In the genomic region with DNA sequence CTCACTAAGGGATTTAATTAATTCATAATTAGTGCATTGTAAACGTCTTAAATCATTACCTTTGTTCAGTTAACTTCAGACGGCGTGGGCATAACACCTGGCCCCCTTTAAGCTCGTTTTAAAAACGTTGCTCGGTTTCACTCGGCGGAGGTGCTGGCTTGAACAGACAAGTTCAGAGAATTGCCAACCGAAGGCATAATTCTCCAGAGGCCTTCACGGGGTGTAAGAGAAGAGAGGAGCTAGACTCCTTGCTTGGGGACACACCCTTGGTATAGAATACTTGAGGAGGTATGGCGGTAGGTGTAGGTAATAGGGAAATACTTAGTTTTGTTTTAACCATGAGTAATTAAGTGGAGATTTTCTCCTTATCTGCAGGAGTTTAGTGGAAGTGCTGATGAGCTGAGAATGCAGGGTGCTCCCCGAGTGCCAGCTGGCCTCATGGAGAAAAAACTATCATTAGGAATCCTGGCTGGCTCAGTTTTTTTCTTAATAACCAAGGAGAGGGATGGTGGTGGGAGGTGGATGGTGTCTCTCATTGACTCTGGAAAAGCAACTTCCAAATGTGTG, we compare ENCODE assay signal across 8 cellular contexts. TPM values are rescaled to one million over a fixed set of nuclear protein-coding genes. Genes with fewer than 3 reads are reported as not detected.
DNase-seq lines count a peak whose midpoint lies in the region; ATAC-seq and TF ChIP-seq lines count a peak whose summit lies in the region.

No MANE protein-coding gene starts in this region.

- peaks cover 2% of the 10 kb centered on the region for H3K27me3 Mint-ChIP-seq in glutamatergic neuron (ENCODE audit: unreplicated experiment)
- peaks cover 59% of the 10 kb centered on the region for H3K27me3 Mint-ChIP-seq in stimulated activated memory B cell treated with anti-CD40 and anti-IgM and Interleukin-4, amounts not matched to agents 10 μg/mL and 1 μg/mL and 100 μg/mL, for 72 hours

- peak overlapping the region; percentile 83 for H3K4me3 Mint-ChIP-seq in glutamatergic neuron (ENCODE audit: unreplicated experiment)
- H3K4me3 Mint-ChIP-seq in stimulated activated memory B cell treated with anti-CD40 and anti-IgM and Interleukin-4, amounts not matched to agents 10 μg/mL and 1 μg/mL and 100 μg/mL, for 72 hours: no peak overlapping the region

- H3K9me3 ChIP-seq in HAP-1 (0 out of 2 replicates have a peak, but pooled peaks cover 3% of the 10 kb centered on the region), RWPE2 (ENCODE audit: severe bottlenecking) (no peaks in the 10 kb centered on the region)

- no peaks in the 10 kb centered on the region for H3K36me3 Mint-ChIP-seq in glutamatergic neuron (ENCODE audit: unreplicated experiment)
- H3K36me3 Mint-ChIP-seq in stimulated activated memory B cell treated with anti-CD40 and anti-IgM and Interleukin-4, amounts not matched to agents 10 μg/mL and 1 μg/mL and 100 μg/mL, for 72 hours: no peaks in the 10 kb centered on the region

- H3K4me3 ChIP-seq in HAP-1: peak overlapping the region; percentile 56
- peak overlapping the region; percentile 70 for H3K4me3 ChIP-seq in RWPE2 (ENCODE audit: severe bottlenecking)
- H3K4me3 ChIP-seq in skeletal muscle cell (ENCODE audit: low read depth, low read length): peak overlapping the region; percentile 78

- H3K27ac ChIP-seq in RWPE2 (ENCODE audit: poor library complexity, severe bottlenecking): peak overlapping the region; percentile 33

- no peak for TF ChIP-seq CTCF in RWPE2 (IDR thresholded peaks at IDR 0.05; ENCODE audit: poor library complexity, severe bottlenecking)
- TF ChIP-seq CTCF in glutamatergic neuron (IDR thresholded peaks at IDR 0.05; ENCODE audit: partially characterized antibody, unreplicated experiment): no peak

- no peaks in the 10 kb centered on the region for H3K4me1 Mint-ChIP-seq in glutamatergic neuron (ENCODE audit: low read depth, unreplicated experiment)
- H3K4me1 Mint-ChIP-seq in stimulated activated memory B cell treated with anti-CD40 and anti-IgM and Interleukin-4, amounts not matched to agents 10 μg/mL and 1 μg/mL and 100 μg/mL, for 72 hours: no peaks in the 10 kb centered on the region

- peaks cover 5% of the 10 kb centered on the region for H3K4me1 ChIP-seq in HAP-1
- H3K4me1 ChIP-seq in RWPE2 (ENCODE audit: insufficient read depth, poor library complexity, severe bottlenecking): peaks cover 11% of the 10 kb centered on the region

- in situ Hi-C loops in HAP-1 (cut with MboI; ENCODE audit: low sequenced_read_pairs): no loop called here

- peak; percentile 20 to 39 for DNase-seq in HAP-1 (ENCODE audit: low spot score in 2 of 2)
- DNase-seq in RWPE2 (ENCODE audit: low spot score): no peak
- no peak for DNase-seq in glutamatergic neuron
- no peak for DNase-seq in skeletal muscle cell (ENCODE audit: low read depth)
- DNase-seq in activated CD8-positive, alpha-beta memory T cell treated with anti-CD3 and anti-CD28 coated beads, Interleukin-2, amount 50 U/mL, for 48 hours: no peak
- DNase-seq in UCSD-AML1 (lab: John Stamatoyannopoulos, UW; ENCODE audit: unreplicated experiment): no peak

- peaks cover 3% of the 10 kb centered on the region for H3K9me3 Mint-ChIP-seq in glutamatergic neuron (ENCODE audit: unreplicated experiment)
- H3K9me3 Mint-ChIP-seq in stimulated activated memory B cell treated with anti-CD40 and anti-IgM and Interleukin-4, amounts not matched to agents 10 μg/mL and 1 μg/mL and 100 μg/mL, for 72 hours: no peaks in the 10 kb centered on the region

- H3K27me3 ChIP-seq in HAP-1 (ENCODE audit: low read depth) (no peaks in the 10 kb centered on the region), RWPE2 (ENCODE audit: insufficient read depth, poor library complexity, severe bottlenecking) (no peaks in the 10 kb centered on the region)

- H3K36me3 ChIP-seq in HAP-1 (replicated peaks): no peaks in the 10 kb centered on the region
- 0 out of 2 replicates have a peak, but pooled peaks cover 5% of the 10 kb centered on the region for H3K36me3 ChIP-seq in RWPE2 (ENCODE audit: low read depth)

- peak overlapping the region; percentile 25 for H3K27ac Mint-ChIP-seq in glutamatergic neuron (ENCODE audit: unreplicated experiment)
- no peak overlapping the region for H3K27ac Mint-ChIP-seq in stimulated activated memory B cell treated with anti-CD40 and anti-IgM and Interleukin-4, amounts not matched to agents 10 μg/mL and 1 μg/mL and 100 μg/mL, for 72 hours

- ATAC-seq in RWPE2 (ENCODE audit: low read depth) (peak; percentile 64), HG02970 (IDR thresholded peaks at IDR 0.05; ENCODE audit: low FRiP score, unreplicated experiment) (no peak)
- ATAC-seq in stimulated activated memory B cell treated with anti-CD40 and anti-IgM and Interleukin-4, amounts not matched to agents 10 μg/mL and 1 μg/mL and 100 μg/mL, for 72 hours: no peak

RNA-seq across cellular contexts. Expression of a gene that starts 0.9 kb away (rescaled TPM):
- 21.4 TPM for total RNA-seq in glutamatergic neuron (ENCODE audit: unreplicated experiment)

RNA-seq across cellular contexts. Expression of a gene that starts 59.6 kb away (rescaled TPM):
- 2.0 TPM for total RNA-seq in glutamatergic neuron (ENCODE audit: unreplicated experiment)

Comparison
In these comparisons a context has a peak if more than half of its experiments do, and no peak if none do; other contexts are left out.
1. DNase-seq: peak in HAP-1 (2 of 2); none in RWPE2 (single experiment), glutamatergic neuron (single experiment), skeletal muscle cell (single experiment), activated CD8-positive, alpha-beta memory T cell treated with anti-CD3 and anti-CD28 coated beads, Interleukin-2, amount 50 U/mL, for 48 hours (single experiment) and UCSD-AML1 (single experiment).
2. Peak in every context shown above with its lines, with median percentiles within 50 percentile points of each other: H3K4me3 ChIP-seq.